ENCODE assay signal across 1 cellular context in genomic region chrX:103687073-103687695, GRCh38.
TF ChIP-seq lines count a peak whose summit lies in the region.

No MANE protein-coding gene starts in this region.

TF ChIP-seq in K562, 482 proteins besides CTCF, POLR2A, EP300 and RAD21 (continued from another document and continues in another):
- no peak for TF ChIP-seq NR0B1 (IDR thresholded peaks at IDR 0.05; ENCODE audit: partially characterized antibody)
- TF ChIP-seq MTF1 (CRISPR knock-in tag; IDR thresholded peaks at IDR 0.05; ENCODE audit: borderline replicate concordance) = no peak
- peak; percentile 67 for TF ChIP-seq CXXC5 (CRISPR knock-in tag; IDR thresholded peaks at IDR 0.05)
- no peak for TF ChIP-seq IRF1 (CRISPR knock-in tag; IDR thresholded peaks at IDR 0.05; ENCODE audit: borderline replicate concordance)
- TF ChIP-seq ATF1 (CRISPR knock-in tag; IDR thresholded peaks at IDR 0.05) = no peak
- TF ChIP-seq ATF1 (tag; IDR thresholded peaks at IDR 0.05) = peak; percentile 29; the same call in 1 of the 2 replicates
- TF ChIP-seq KLF16 (IDR thresholded peaks at IDR 0.05) = no peak
- no peak; the same call in 1 of the 2 replicates for TF ChIP-seq NFIC (IDR thresholded peaks at IDR 0.05)
- no peak for TF ChIP-seq STAT6 (CRISPR knock-in tag; IDR thresholded peaks at IDR 0.05)
- peak; percentile 21; the same call in 1 of the 2 replicates for TF ChIP-seq ARID1B (IDR thresholded peaks at IDR 0.05)
- peak; percentile 59 for TF ChIP-seq SUPT5H (IDR thresholded peaks at IDR 0.05)
- no peak for TF ChIP-seq OTX1 (CRISPR knock-in tag; IDR thresholded peaks at IDR 0.05)
- peak; percentile 73 for TF ChIP-seq PHF8 (IDR thresholded peaks at IDR 0.05; ENCODE audit: borderline replicate concordance, low read length)
- no peak for TF ChIP-seq RFX1 (IDR thresholded peaks at IDR 0.05)
- no peak for TF ChIP-seq MEF2D (tag; conservative IDR thresholded peaks at IDR 0.05; ENCODE audit: low read depth)
- no peak for TF ChIP-seq TCF7 (IDR thresholded peaks at IDR 0.05; ENCODE audit: borderline replicate concordance)
- no peak for TF ChIP-seq ZFP1 (CRISPR knock-in tag; IDR thresholded peaks at IDR 0.05)
- peak; percentile 97 for TF ChIP-seq CEBPB (tag; IDR thresholded peaks at IDR 0.05)
- TF ChIP-seq ZNF507 (tag; conservative IDR thresholded peaks at IDR 0.05) = no peak
- TF ChIP-seq ZNF408 (CRISPR knock-in tag; IDR thresholded peaks at IDR 0.05; ENCODE audit: low read depth) = no peak
- TF ChIP-seq GATAD2A (IDR thresholded peaks at IDR 0.05) = peak; percentile 81
- TF ChIP-seq SRF (CRISPR knock-in tag; IDR thresholded peaks at IDR 0.05) = no peak
- no peak for TF ChIP-seq NR1H2 (CRISPR knock-in tag; IDR thresholded peaks at IDR 0.05)
- peak; percentile 44; the same call in 1 of the 2 replicates for TF ChIP-seq SMARCA5 (IDR thresholded peaks at IDR 0.05)
- no peak for TF ChIP-seq BACH1 (tag; IDR thresholded peaks at IDR 0.05)
- TF ChIP-seq TCF7L2 (IDR thresholded peaks at IDR 0.05; ENCODE audit: low read depth, low read length) = no peak
- no peak for TF ChIP-seq PBX2 (CRISPR knock-in tag; IDR thresholded peaks at IDR 0.05; ENCODE audit: low read depth)
- TF ChIP-seq PBX2 (tag; conservative IDR thresholded peaks at IDR 0.05; ENCODE audit: low read depth) = 0 out of 2 replicates have a peak, but pooled peaks have one; percentile 33
- TF ChIP-seq ARID3A (IDR thresholded peaks at IDR 0.05; ENCODE audit: borderline replicate concordance, low read depth, low read length) = no peak
- TF ChIP-seq SIN3A (IDR thresholded peaks at IDR 0.05; ENCODE audit: borderline replicate concordance in 2 of 2, control insufficient read depth in 1 of 2, low read depth in 2 of 2, low read length in 2 of 2) = no peak
- no peak for TF ChIP-seq BMI1 (IDR thresholded peaks at IDR 0.05; ENCODE audit: low read length)
- TF ChIP-seq DNMT1 (IDR thresholded peaks at IDR 0.05) = 0 out of 2 replicates have a peak, but pooled peaks have one; percentile 55
- TF ChIP-seq ZNF253 (CRISPR knock-in tag; conservative IDR thresholded peaks at IDR 0.05) = no peak
- no peak for TF ChIP-seq ZHX1 (conservative IDR thresholded peaks at IDR 0.05; ENCODE audit: low read length)
- peak; percentile 87 for TF ChIP-seq SPI1 (IDR thresholded peaks at IDR 0.05; ENCODE audit: borderline replicate concordance, low read depth, low read length)
- no peak for TF ChIP-seq UBTF (IDR thresholded peaks at IDR 0.05; ENCODE audit: borderline replicate concordance in 1 of 2, low read depth in 2 of 2, low read length in 2 of 2)
- TF ChIP-seq RB1 (IDR thresholded peaks at IDR 0.05; ENCODE audit: low read depth) = 0 out of 2 replicates have a peak, but pooled peaks have one; percentile 47
- peak; percentile 58; the same call in 1 of the 2 replicates for TF ChIP-seq ZBTB9 (CRISPR knock-in tag; IDR thresholded peaks at IDR 0.05)
- TF ChIP-seq JUN (IDR thresholded peaks at IDR 0.05; ENCODE audit: borderline replicate concordance, low read depth, low read length) = no peak
- 0 out of 2 replicates have a peak, but pooled peaks have one; percentile 41 for TF ChIP-seq JUN (CRISPR knock-in tag; IDR thresholded peaks at IDR 0.05; ENCODE audit: borderline replicate concordance)
- no peak for TF ChIP-seq CCAR2 (IDR thresholded peaks at IDR 0.05; ENCODE audit: low read depth, low read length)
- no peak for TF ChIP-seq TRIM28 (IDR thresholded peaks at IDR 0.05)
- no peak for TF ChIP-seq ZFPM2 (CRISPR knock-in tag; IDR thresholded peaks at IDR 0.05)
- TF ChIP-seq MTA1 (IDR thresholded peaks at IDR 0.05; ENCODE audit: borderline replicate concordance) = peak; percentile 64
- TF ChIP-seq ZNF431 (CRISPR knock-in tag; IDR thresholded peaks at IDR 0.05) = no peak
- no peak; the same call in 1 of the 2 replicates for TF ChIP-seq TRIM25 (IDR thresholded peaks at IDR 0.05; ENCODE audit: borderline replicate concordance)
- peak; percentile 69 for TF ChIP-seq ETV1 (tag; conservative IDR thresholded peaks at IDR 0.05; ENCODE audit: low read depth)
- TF ChIP-seq SIX5 (IDR thresholded peaks at IDR 0.05; ENCODE audit: borderline replicate concordance in 1 of 2, insufficient read depth in 1 of 2, low read depth in 1 of 2, low read length in 2 of 2) = no peak
- no peak for TF ChIP-seq ZNF277 (CRISPR knock-in tag; IDR thresholded peaks at IDR 0.05; ENCODE audit: borderline replicate concordance)
